8 cellular contexts compared by ENCODE assay signal in genomic region chr11:43681543-43681942, GRCh38. TPM values are rescaled to one million over a fixed set of nuclear protein-coding genes. Genes with fewer than 3 reads are reported as not detected.
DNase-seq lines count a peak whose midpoint lies in the region; ATAC-seq, FAIRE-seq and TF ChIP-seq lines count a peak whose summit lies in the region.

No MANE protein-coding gene starts in this region.

- intact Hi-C loops in CD4-positive, alpha-beta T cell (cut with DNase I, micrococcal nuclease) = loop anchor here (2.0 to 5.0 kb wide), 4 partner anchors 199 to 386 kb away; partner anchors contain the start of genes ALKBH3 (in 2 of the 2), API5 (in 2 of the 2) and ACCS (in 1 of the 2)
- intact Hi-C loops in activated CD8-positive, alpha-beta T cell treated with anti-CD3 and anti-CD28 coated beads for 36 hours (cut with micrococcal nuclease) = loop anchor here (5.0 kb wide), 1 partner anchor 39 kb away; no protein-coding TSS in a partner anchor
- intact Hi-C loops in stomach (cut with DNase I; ENCODE audit: low total_unique reads) = no loop called here

- no peak for TF ChIP-seq EP300 in stomach (IDR thresholded peaks at IDR 0.05)

- peaks cover 48% of the 10 kb centered on the region for H3K36me3 Mint-ChIP-seq in CD4-positive, alpha-beta T cell (ENCODE audit: low read depth)
- peaks cover 43% of the 10 kb centered on the region for H3K36me3 Mint-ChIP-seq in activated CD8-positive, alpha-beta T cell treated with anti-CD3 and anti-CD28 coated beads for 36 hours (ENCODE audit: low read depth)

- H3K27ac Mint-ChIP-seq in CD4-positive, alpha-beta T cell = peak overlapping the region; percentile 96
- peak overlapping the region; percentile 88 for H3K27ac Mint-ChIP-seq in activated CD8-positive, alpha-beta T cell treated with anti-CD3 and anti-CD28 coated beads for 36 hours

- 6 to 14% (median 10%) methylated on average over 8 of the region's 8 CpGs for WGBS in stomach, 5 donors

- H3K27me3 ChIP-seq in CD4-positive, alpha-beta T cell (ENCODE audit: control insufficient read depth, insufficient read depth, low read length) = no peaks in the 10 kb centered on the region
- H3K27me3 ChIP-seq in iPS-15b (ENCODE audit: control insufficient read depth, insufficient read depth, low read length) = no peaks in the 10 kb centered on the region
- no peaks in the 10 kb centered on the region for H3K27me3 ChIP-seq in stomach

- H3K27ac ChIP-seq in CD4-positive, alpha-beta T cell (ENCODE audit: low read depth, low read length) = no peak overlapping the region
- H3K27ac ChIP-seq in stomach = peak overlapping the region in 4 of 5 donors; percentile 90 to 98 (median 93)

- DNase-seq in CD4-positive, alpha-beta T cell = no peak
- DNase-seq in HuH-7.5 (ENCODE audit: low spot score) (peak; percentile 6), stomach (no peak), iPS-NIHi11 (ENCODE audit: low spot score) (no peak), urothelium cell line (ENCODE audit: low spot score) (no peak)
- no peak for DNase-seq in activated CD8-positive, alpha-beta T cell treated with anti-CD3 and anti-CD28 coated beads for 36 hours

- no peaks in the 10 kb centered on the region for H3K9me3 ChIP-seq in CD4-positive, alpha-beta T cell (ENCODE audit: control insufficient read depth, low read length)
- no peaks in the 10 kb centered on the region for H3K9me3 ChIP-seq in iPS-15b (ENCODE audit: control insufficient read depth, insufficient read depth, low read length)
- H3K9me3 ChIP-seq in stomach = no peaks in the 10 kb centered on the region

- peaks cover 56% of the 10 kb centered on the region for H3K4me1 Mint-ChIP-seq in CD4-positive, alpha-beta T cell (ENCODE audit: low read depth)
- H3K4me1 Mint-ChIP-seq in activated CD8-positive, alpha-beta T cell treated with anti-CD3 and anti-CD28 coated beads for 36 hours (ENCODE audit: low read depth) = peaks cover 34% of the 10 kb centered on the region

- POLR2A ChIA-PET in CD4-positive, alpha-beta T cell (lab: Charles Lee) = interaction anchor here (0.7 to 2.2 kb wide), 4 partner anchors 37 to 370 kb away, joined by 3 to 24 read pairs (median 9); partner anchors contain the start of genes API5 and TTC17
- POLR2A ChIA-PET in activated CD8-positive, alpha-beta T cell treated with anti-CD3 and anti-CD28 coated beads for 36 hours (lab: Charles Lee) = no interaction called here

- H3K36me3 ChIP-seq in iPS-15b (ENCODE audit: control insufficient read depth, insufficient read depth, low read length) (no peaks in the 10 kb centered on the region), stomach (peaks cover 0 to 6% (median 0%) of the 10 kb centered on the region in 4 donors)

- H3K9ac ChIP-seq in iPS-15b (ENCODE audit: low read depth, low read length) = peak overlapping the region; percentile 86

- no peak for FAIRE-seq in urothelium cell line (lab: Jason Lieb, UNC)

- peak overlapping the region; percentile 96 for H3K4me3 Mint-ChIP-seq in CD4-positive, alpha-beta T cell
- peak overlapping the region; percentile 86 for H3K4me3 Mint-ChIP-seq in activated CD8-positive, alpha-beta T cell treated with anti-CD3 and anti-CD28 coated beads for 36 hours

- CTCF ChIA-PET in CD4-positive, alpha-beta T cell (lab: Charles Lee) = no interaction called here
- CTCF ChIA-PET in activated CD8-positive, alpha-beta T cell treated with anti-CD3 and anti-CD28 coated beads for 36 hours (lab: Charles Lee) = no interaction called here

- TF ChIP-seq CTCF in CD4-positive, alpha-beta T cell (IDR thresholded peaks at IDR 0.05) = no peak
- no peak for TF ChIP-seq CTCF in activated CD8-positive, alpha-beta T cell treated with anti-CD3 and anti-CD28 coated beads for 36 hours (IDR thresholded peaks at IDR 0.05)
- TF ChIP-seq CTCF in stomach (IDR thresholded peaks at IDR 0.05) = no peak

- peaks cover 8% of the 10 kb centered on the region for H3K4me1 ChIP-seq in iPS-15b (ENCODE audit: control insufficient read depth, insufficient read depth, low read length)
- peaks cover 8 to 62% (median 38%) of the 10 kb centered on the region in 4 donors for H3K4me1 ChIP-seq in stomach

- no peak for TF ChIP-seq POLR2A in stomach (IDR thresholded peaks at IDR 0.05)

- ATAC-seq in CD4-positive, alpha-beta T cell (ENCODE audit: poor library complexity) = no peak
- no peak for ATAC-seq in activated CD8-positive, alpha-beta T cell treated with anti-CD3 and anti-CD28 coated beads for 36 hours
- no peak for ATAC-seq in GM19395 (IDR thresholded peaks at IDR 0.05; ENCODE audit: unreplicated experiment)

- H3K9me3 Mint-ChIP-seq in CD4-positive, alpha-beta T cell = peaks cover 2% of the 10 kb centered on the region
- peaks cover 12% of the 10 kb centered on the region for H3K9me3 Mint-ChIP-seq in activated CD8-positive, alpha-beta T cell treated with anti-CD3 and anti-CD28 coated beads for 36 hours

- no peaks in the 10 kb centered on the region for H3K27me3 Mint-ChIP-seq in CD4-positive, alpha-beta T cell
- H3K27me3 Mint-ChIP-seq in activated CD8-positive, alpha-beta T cell treated with anti-CD3 and anti-CD28 coated beads for 36 hours = peaks cover 4% of the 10 kb centered on the region

- H3K4me3 ChIP-seq in iPS-15b (ENCODE audit: low read depth, low read length) = peak overlapping the region; percentile 72
- peak overlapping the region; percentile 68 to 91 (median 80) for H3K4me3 ChIP-seq in stomach

RNA-seq across cellular contexts. Expression of gene HSD17B12, which starts 1.0 kb away (rescaled TPM):
- 10 to 100 TPM; 16.1 to 16.3 TPM for total RNA-seq in CD4-positive, alpha-beta T cell
- total RNA-seq in activated CD8-positive, alpha-beta T cell treated with anti-CD3 and anti-CD28 coated beads for 36 hours = 10 to 100 TPM; 44.8 to 46.8 TPM
- total RNA-seq in stomach = 100 to 1,000 TPM in 2 of 5 donors, 10 to 100 TPM in 3; 31.0 to 169 (median 71.8) TPM
- 10 to 100 TPM; 25.8 to 33.3 (median 29.2) TPM for polyA plus RNA-seq in stomach
